8 cellular contexts compared by ENCODE assay signal in genomic region chr11:122853971-122854446, GRCh38. TPM values are rescaled to one million over a fixed set of nuclear protein-coding genes. Genes with fewer than 3 reads are reported as not detected.
DNase-seq lines count a peak whose midpoint lies in the region; TF ChIP-seq lines count a peak whose summit lies in the region.

No MANE protein-coding gene starts in this region.

- no peak overlapping the region for H3K4me3 ChIP-seq in esophagus muscularis mucosa

- no peak overlapping the region for H3K4me3 Mint-ChIP-seq in nephron progenitor cell

- no peaks in the 10 kb centered on the region for H3K36me3 ChIP-seq in esophagus muscularis mucosa

- TF ChIP-seq POLR2A in esophagus muscularis mucosa (IDR thresholded peaks at IDR 0.05; ENCODE audit: low read depth) = no peak

- no peaks in the 10 kb centered on the region for H3K36me3 Mint-ChIP-seq in nephron progenitor cell (ENCODE audit: low read depth)

- peaks cover 37% of the 10 kb centered on the region for H3K4me1 Mint-ChIP-seq in nephron progenitor cell

- DNase-seq in COLO668 (lab: John Stamatoyannopoulos, UW; ENCODE audit: unreplicated experiment) = peak; percentile 30
- DNase-seq in HCEC 1CT = peak; percentile 82
- peak; percentile 70 for DNase-seq in NCI-H446 treated with DMSO at 0.1 percent for 48 hours (lab: John Stamatoyannopoulos, UW)
- DNase-seq in activated CD4-positive, alpha-beta T cell treated with anti-CD3 and anti-CD28 coated beads for 48 hours = peak; percentile 37
- DNase-seq in esophagus muscularis mucosa (ENCODE audit: extremely low spot score) = no peak
- DNase-seq in nephron progenitor cell = peak; percentile 58
- no peak for DNase-seq in NK-92 (lab: John Stamatoyannopoulos, UW; ENCODE audit: unreplicated experiment)
- no peak for DNase-seq in activated effector memory CD4-positive, alpha-beta T cell treated with anti-CD3 and anti-CD28 coated beads, Interleukin-2, amount 50 U/mL, for 16 hours

- no peaks in the 10 kb centered on the region for H3K9me3 Mint-ChIP-seq in nephron progenitor cell

- 43% methylated on average over 3 of the region's 3 CpGs for WGBS in esophagus muscularis mucosa

- TF ChIP-seq CTCF in esophagus muscularis mucosa (IDR thresholded peaks at IDR 0.05) (peak; percentile 64 to 70 (median 70)), nephron progenitor cell (IDR thresholded peaks at IDR 0.05) (peak; percentile 73)

- H3K9me3 ChIP-seq in esophagus muscularis mucosa = no peaks in the 10 kb centered on the region

- peaks cover 4% of the 10 kb centered on the region for H3K27me3 Mint-ChIP-seq in nephron progenitor cell (ENCODE audit: low read depth, poor library complexity)

- intact Hi-C loops in esophagus muscularis mucosa (cut with DNase I) = loop anchor here (5.0 kb wide), 2 partner anchors 57 to 222 kb away; no protein-coding TSS in a partner anchor

- no peak overlapping the region for H3K27ac Mint-ChIP-seq in nephron progenitor cell

- no peaks in the 10 kb centered on the region for H3K4me1 ChIP-seq in esophagus muscularis mucosa

- TF ChIP-seq EP300 in esophagus muscularis mucosa (IDR thresholded peaks at IDR 0.05) = no peak

- H3K27me3 ChIP-seq in esophagus muscularis mucosa = peaks cover 0 to 26% (median 0%) of the 10 kb centered on the region in 4 donors

- H3K27ac ChIP-seq in esophagus muscularis mucosa (replicated peaks in 1 of 4) = no peak overlapping the region

RNA-seq across cellular contexts. Expression of gene CRTAM, which starts 15.7 kb away (rescaled TPM):
- total RNA-seq in esophagus muscularis mucosa = under 1 TPM in 1 of 4 donors, not detected in 3; 0.23 TPM

RNA-seq across cellular contexts. Expression of gene JHY, which starts 28.6 kb away (rescaled TPM):
- 10 to 100 TPM in 3 of 4 donors, 1 to 10 TPM in 1; 9.6 to 14.9 (median 10.6) TPM for total RNA-seq in esophagus muscularis mucosa

Comparison
In these comparisons a context has a peak if more than half of its experiments do, and no peak if none do; other contexts are left out.
1. DNase-seq: peak in COLO668 (single experiment), HCEC 1CT (single experiment), NCI-H446 treated with DMSO at 0.1 percent for 48 hours (single experiment), activated CD4-positive, alpha-beta T cell treated with anti-CD3 and anti-CD28 coated beads for 48 hours (single experiment) and nephron progenitor cell (single experiment); none in esophagus muscularis mucosa (single experiment), NK-92 (single experiment) and activated effector memory CD4-positive, alpha-beta T cell treated with anti-CD3 and anti-CD28 coated beads, Interleukin-2, amount 50 U/mL, for 16 hours (single experiment).